Comparison of ENCODE assay signal across 13 cellular contexts in genomic region chr10:72278668-72279393, GRCh38. TPM values are rescaled to one million over a fixed set of nuclear protein-coding genes. Genes with fewer than 3 reads are reported as not detected.
DNase-seq lines count a peak whose midpoint lies in the region; ATAC-seq and TF ChIP-seq lines count a peak whose summit lies in the region.
"Had no signal": no experiment of that assay in that cellular context is flagged by ENCODE, and none has a peak within 500 bp of the region (broad histone marks: within the 10 kb centered on the region; RNA-seq: fewer than 3 reads in every experiment).

No MANE protein-coding gene starts in this region.

- H3K9me3 ChIP-seq in BLaER1 treated with 17β-estradiol and CSF1 and Interleukin-3, amounts not matched to agents 10 nM and 100 nM (replicated peaks in 1 of 11): no peaks in the 10 kb centered on the region; a peak in 1 of 22 replicates
- H3K9me3 ChIP-seq: upper lobe of left lung had no signal

- H3K4me2 ChIP-seq in BLaER1 treated with 17β-estradiol and CSF1 and Interleukin-3, amounts not matched to agents 10 nM and 100 nM: peak overlapping the region in 9 of 11 experiments; percentile 3 to 97 (median 32); a peak in 7 of 22 replicates
- no peak overlapping the region for H3K4me2 ChIP-seq in GM23338

- H3F3A ChIP-seq in GM23338 (replicated peaks; ENCODE audit: low read depth): peaks cover 19% of the 10 kb centered on the region; the same call in 1 of the 2 replicates

- H3K4me1 Mint-ChIP-seq in GM23338 (peaks cover 24% of the 10 kb centered on the region), brain (peaks cover 47% of the 10 kb centered on the region), nephron progenitor cell (peaks cover 39% of the 10 kb centered on the region)
- peaks cover 50% of the 10 kb centered on the region for H3K4me1 Mint-ChIP-seq in stimulated activated naive CD8-positive, alpha-beta T cell treated with anti-CD3 and anti-CD28 coated beads, Interleukin-15, amount 100 ng/mL, for 72 hours

- H3K79me2 ChIP-seq in GM23338 (replicated peaks; ENCODE audit: insufficient read depth): peaks cover 21% of the 10 kb centered on the region

- H3K4me3 ChIP-seq in BLaER1 treated with 17β-estradiol and CSF1 and Interleukin-3, amounts not matched to agents 10 nM and 100 nM: no peak overlapping the region
- H3K4me3 ChIP-seq in GM23338: no peak overlapping the region
- H3K4me3 ChIP-seq: upper lobe of left lung had no signal

- ATAC-seq in GM23338 (no peak), HG03039 (IDR thresholded peaks at IDR 0.05; ENCODE audit: unreplicated experiment) (no peak), HG03095 (IDR thresholded peaks at IDR 0.05; ENCODE audit: unreplicated experiment) (no peak)
- ATAC-seq in stimulated activated naive CD8-positive, alpha-beta T cell treated with anti-CD3 and anti-CD28 coated beads, Interleukin-15, amount 100 ng/mL, for 72 hours: no peak

- peak overlapping the region in 4 of 11 experiments; percentile 19 to 92 (median 68); a peak in 4 of 22 replicates for H3K27ac ChIP-seq in BLaER1 treated with 17β-estradiol and CSF1 and Interleukin-3, amounts not matched to agents 10 nM and 100 nM
- H3K27ac ChIP-seq in GM23338 (ENCODE audit: low read depth): no peak overlapping the region

- H4K20me1 ChIP-seq in BLaER1 treated with 17β-estradiol and CSF1 and Interleukin-3, amounts not matched to agents 10 nM and 100 nM: peaks cover 27 to 38% (median 31%) of the 10 kb centered on the region in 11 experiments; a peak in 21 of 22 replicates
- H4K20me1 ChIP-seq in GM23338 (replicated peaks; ENCODE audit: insufficient read depth): peaks cover 10% of the 10 kb centered on the region

- peaks cover 27% of the 10 kb centered on the region for H3K36me3 Mint-ChIP-seq in GM23338 (ENCODE audit: low read depth)
- peaks cover 26% of the 10 kb centered on the region for H3K36me3 Mint-ChIP-seq in brain
- H3K36me3 Mint-ChIP-seq in nephron progenitor cell (ENCODE audit: low read depth): peaks cover 20% of the 10 kb centered on the region

- H3K27ac Mint-ChIP-seq in GM23338: no peak overlapping the region
- H3K27ac Mint-ChIP-seq in brain: peak overlapping the region; percentile 51 to 100 (median 100)
- peak overlapping the region; percentile 36 for H3K27ac Mint-ChIP-seq in nephron progenitor cell
- peak overlapping the region in 1 of 2 donors; percentile 55 for H3K27ac Mint-ChIP-seq in stimulated activated naive CD8-positive, alpha-beta T cell treated with anti-CD3 and anti-CD28 coated beads, Interleukin-15, amount 100 ng/mL, for 72 hours

- H3K27me3 ChIP-seq in BLaER1 treated with 17β-estradiol and CSF1 and Interleukin-3, amounts not matched to agents 10 nM and 100 nM: no peaks in the 10 kb centered on the region
- no peaks in the 10 kb centered on the region for H3K27me3 ChIP-seq in GM23338 (ENCODE audit: insufficient read depth)
- H3K27me3 ChIP-seq: upper lobe of left lung had no signal

- no peak overlapping the region for H2AFZ ChIP-seq in GM23338

- no peak overlapping the region for H3K4me3 Mint-ChIP-seq in GM23338
- H3K4me3 Mint-ChIP-seq in brain: peak overlapping the region; percentile 11 to 99 (median 90)
- no peak overlapping the region for H3K4me3 Mint-ChIP-seq in nephron progenitor cell
- no peak overlapping the region for H3K4me3 Mint-ChIP-seq in stimulated activated naive CD8-positive, alpha-beta T cell treated with anti-CD3 and anti-CD28 coated beads, Interleukin-15, amount 100 ng/mL, for 72 hours

- peaks cover 18 to 29% (median 24%) of the 10 kb centered on the region in 11 experiments for H3K36me3 ChIP-seq in BLaER1 treated with 17β-estradiol and CSF1 and Interleukin-3, amounts not matched to agents 10 nM and 100 nM
- peaks cover 6% of the 10 kb centered on the region for H3K36me3 ChIP-seq in GM23338 (ENCODE audit: insufficient read depth)

- H3K9ac ChIP-seq in BLaER1 treated with 17β-estradiol and CSF1 and Interleukin-3, amounts not matched to agents 10 nM and 100 nM: no peak overlapping the region

- H3K4me1 ChIP-seq in BLaER1 treated with 17β-estradiol and CSF1 and Interleukin-3, amounts not matched to agents 10 nM and 100 nM: peaks cover 37 to 83% (median 69%) of the 10 kb centered on the region in 10 experiments
- peaks cover 13% of the 10 kb centered on the region for H3K4me1 ChIP-seq in GM23338 (ENCODE audit: insufficient read depth)

- H3K9me3 Mint-ChIP-seq in GM23338 (no peaks in the 10 kb centered on the region), brain (peaks cover 0 to 6% (median 0%) of the 10 kb centered on the region in 5 experiments), nephron progenitor cell (no peaks in the 10 kb centered on the region)
- H3K9me3 Mint-ChIP-seq in stimulated activated naive CD8-positive, alpha-beta T cell treated with anti-CD3 and anti-CD28 coated beads, Interleukin-15, amount 100 ng/mL, for 72 hours: no peaks in the 10 kb centered on the region

- DNase-seq in GM23338 (ENCODE audit: low spot score): no peak
- DNase-seq in nephron progenitor cell: no peak
- no peak for DNase-seq in activated effector memory CD4-positive, alpha-beta T cell treated with anti-CD3 and anti-CD28 coated beads, Interleukin-2, amount 50 U/mL, for 16 hours
- no peak for DNase-seq in stimulated activated naive CD8-positive, alpha-beta T cell treated with anti-CD3 and anti-CD28 coated beads, Interleukin-15, amount 100 ng/mL, for 72 hours
- DNase-seq: left colon, NCI-H1436, posterior cingulate gyrus, T-helper 9 cell, upper lobe of left lung had no signal

- no peaks in the 10 kb centered on the region for H3K9me2 ChIP-seq in GM23338 (ENCODE audit: insufficient read depth)

- peaks cover 16% of the 10 kb centered on the region for H3K27me3 Mint-ChIP-seq in GM23338 (ENCODE audit: insufficient read depth, low read depth, poor library complexity)
- peaks cover 15% of the 10 kb centered on the region for H3K27me3 Mint-ChIP-seq in brain
- no peaks in the 10 kb centered on the region for H3K27me3 Mint-ChIP-seq in nephron progenitor cell (ENCODE audit: low read depth, poor library complexity)
- H3K27me3 Mint-ChIP-seq in stimulated activated naive CD8-positive, alpha-beta T cell treated with anti-CD3 and anti-CD28 coated beads, Interleukin-15, amount 100 ng/mL, for 72 hours: no peaks in the 10 kb centered on the region

- TF ChIP-seq CTCF in GM23338 (conservative IDR thresholded peaks at IDR 0.05; ENCODE audit: low read depth in 2 of 2) (peak; percentile 13 to 37; a peak in 1 of 4 replicates), brain (conservative IDR thresholded peaks at IDR 0.05) (no peak), nephron progenitor cell (IDR thresholded peaks at IDR 0.05) (no peak)

TF ChIP-seq in GM23338, 12 proteins besides CTCF, POLR2A, EP300 and RAD21 (continues in another document):
- TF ChIP-seq STAT1 (IDR thresholded peaks at IDR 0.05; ENCODE audit: unreplicated experiment) (no peak), ZNF114 (CRISPR knock-in tag; IDR thresholded peaks at IDR 0.05) (no peak), EZH2phosphoT487 (IDR thresholded peaks at IDR 0.05; ENCODE audit: unreplicated experiment) (no peak), POLR2AphosphoS5 (IDR thresholded peaks at IDR 0.05; ENCODE audit: low read depth) (no peak), REST (IDR thresholded peaks at IDR 0.05; ENCODE audit: unreplicated experiment) (no peak), ZNF331 (CRISPR knock-in tag; IDR thresholded peaks at IDR 0.05; ENCODE audit: low read depth) (no peak)

RNA-seq across cellular contexts. Expression of gene DDIT4, which starts 5.1 kb away (rescaled TPM):
- 110 and 136 TPM in 2 replicates for total RNA-seq in GM23338 (2014; rRNA removed; shearing (Covaris generic))
- polyA plus RNA-seq in GM23338 (2016; fragmentation: Nextera tagmentation; extraction: Ambion mirVana) (108 and 114 TPM in 2 replicates), brain (ENCODE audit: insufficient read depth, low read depth, low replicate concordance) (121 TPM)

Comparison
In these comparisons a context has a peak if more than half of its experiments do, and no peak if none do; other contexts are left out.
1. H3K4me3 Mint-ChIP-seq: peak in brain (5 of 5); none in GM23338 (single experiment), nephron progenitor cell (single experiment) and stimulated activated naive CD8-positive, alpha-beta T cell treated with anti-CD3 and anti-CD28 coated beads, Interleukin-15, amount 100 ng/mL, for 72 hours (0 of 2).
2. CTCF ChIP-seq: peak in GM23338 (2 of 2); none in brain (0 of 2) and nephron progenitor cell (single experiment).